8 cellular contexts compared by ENCODE assay signal in the genomic region with DNA sequence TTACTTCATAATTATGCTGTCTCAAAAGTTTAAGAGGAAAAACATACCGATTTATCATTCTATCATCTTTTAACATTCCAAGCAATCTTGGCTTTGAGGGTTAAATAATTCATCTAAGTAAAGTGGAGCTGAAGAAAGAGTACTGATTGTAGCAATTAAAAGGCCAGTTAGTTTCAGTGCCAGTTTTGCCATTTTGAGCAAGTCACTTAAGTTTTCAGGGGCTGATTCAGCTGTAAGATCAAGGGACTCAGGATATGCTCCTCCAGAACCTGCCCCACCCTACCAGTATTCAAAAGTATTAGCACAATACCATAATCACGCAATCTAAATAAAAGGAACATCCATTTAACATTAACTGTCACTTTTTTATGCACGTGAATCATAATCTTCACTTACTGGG. TPM values are rescaled to one million over a fixed set of nuclear protein-coding genes. Genes with fewer than 3 reads are reported as not detected.
DNase-seq lines count a peak whose midpoint lies in the region; ATAC-seq and TF ChIP-seq lines count a peak whose summit lies in the region.

No MANE protein-coding gene starts in this region.

- H3K4me1 ChIP-seq in SK-N-SH (ENCODE audit: control insufficient read depth in 1 of 2, insufficient read depth in 2 of 2, low read depth in 1 of 2, low read length in 1 of 2) (peaks cover 0 to 10% of the 10 kb centered on the region in 2 experiments; a peak in 1 of 4 replicates), fibroblast of lung (ENCODE audit: control insufficient read depth, extremely low read depth, insufficient read depth, low read length) (no peaks in the 10 kb centered on the region)

- TF ChIP-seq RAD21 in SK-N-SH (IDR thresholded peaks at IDR 0.05; ENCODE audit: low read length): no peak

- H3K27ac Mint-ChIP-seq in activated CD4-positive, alpha-beta T cell treated with anti-CD3 and anti-CD28 coated beads for 36 hours: no peak overlapping the region
- peak overlapping the region; percentile 97 for H3K27ac Mint-ChIP-seq in stimulated activated memory B cell treated with anti-CD40 and anti-IgM and Interleukin-4, amounts not matched to agents 10 μg/mL and 1 μg/mL and 100 μg/mL, for 72 hours

- H4K20me1 ChIP-seq in SK-N-SH (ENCODE audit: insufficient read depth): peaks cover 45% of the 10 kb centered on the region
- H4K20me1 ChIP-seq in fibroblast of lung (ENCODE audit: control insufficient read depth, extremely low read depth, insufficient read depth, low read length): peaks cover 2% of the 10 kb centered on the region

- H3F3A ChIP-seq in SK-N-SH (replicated peaks; ENCODE audit: insufficient read depth): peaks cover 3% of the 10 kb centered on the region

- H3K9ac ChIP-seq in SK-N-SH: peak overlapping the region; percentile 97; the same call in 1 of the 2 replicates
- H3K9ac ChIP-seq in fibroblast of lung (ENCODE audit: insufficient read depth, low read length): no peak overlapping the region

- no peaks in the 10 kb centered on the region for H3K9me3 ChIP-seq in SK-N-SH
- H3K9me3 ChIP-seq in fibroblast of lung (ENCODE audit: control insufficient read depth, insufficient read depth, low read depth, low read length): no peaks in the 10 kb centered on the region

- H3K27me3 Mint-ChIP-seq in activated CD4-positive, alpha-beta T cell treated with anti-CD3 and anti-CD28 coated beads for 36 hours: no peaks in the 10 kb centered on the region
- no peaks in the 10 kb centered on the region for H3K27me3 Mint-ChIP-seq in stimulated activated memory B cell treated with anti-CD40 and anti-IgM and Interleukin-4, amounts not matched to agents 10 μg/mL and 1 μg/mL and 100 μg/mL, for 72 hours

- ATAC-seq in activated CD4-positive, alpha-beta T cell treated with anti-CD3 and anti-CD28 coated beads for 36 hours: no peak
- ATAC-seq in stimulated activated memory B cell treated with anti-CD40 and anti-IgM and Interleukin-4, amounts not matched to agents 10 μg/mL and 1 μg/mL and 100 μg/mL, for 72 hours: no peak
- no peak for ATAC-seq in GM18858 (IDR thresholded peaks at IDR 0.05; ENCODE audit: unreplicated experiment)

- 25% methylated on average over 3 of the region's 3 CpGs for WGBS in SK-N-SH (ENCODE audit: low lambda C conversion rate)

- no peak for TF ChIP-seq CTCF in SK-N-SH (IDR thresholded peaks at IDR 0.05)
- TF ChIP-seq CTCF in fibroblast of lung (conservative IDR thresholded peaks at IDR 0.05 in 1 of 2, IDR thresholded peaks at IDR 0.05 in 1 of 2; ENCODE audit: low read depth in 1 of 2, low read length in 2 of 2): no peak

- TF ChIP-seq EP300 in SK-N-SH (IDR thresholded peaks at IDR 0.05; ENCODE audit: borderline replicate concordance in 1 of 2, low read depth in 1 of 2, low read length in 1 of 2): no peak

- CTCF ChIA-PET in activated CD4-positive, alpha-beta T cell treated with anti-CD3 and anti-CD28 coated beads for 36 hours (lab: Charles Lee): interaction anchor here (1.2 to 1.6 kb wide), 3 partner anchors 9 to 36 kb away, joined by 3 to 6 read pairs (median 4); no protein-coding TSS in a partner anchor
- CTCF ChIA-PET in SK-N-SH (lab: Yijun Ruan, JAX): interaction anchor here (1.0 kb wide), 1 partner anchor 10 kb away, joined by 5 read pairs; no protein-coding TSS in a partner anchor

- intact Hi-C loops in activated CD4-positive, alpha-beta T cell treated with anti-CD3 and anti-CD28 coated beads for 36 hours (cut with DNase I, micrococcal nuclease): loop anchor here in 1 of 2 experiments (10.0 kb wide), 1 partner anchor 1526 kb away; no protein-coding TSS in a partner anchor

- H3K4me2 ChIP-seq in SK-N-SH: peak overlapping the region; percentile 75
- peak overlapping the region; percentile 97 for H3K4me2 ChIP-seq in fibroblast of lung (ENCODE audit: extremely low read depth, insufficient read depth, low read length)

- H3K4me3 ChIP-seq in SK-N-SH (ENCODE audit: low read depth in 2 of 2, low read length in 1 of 2): peak overlapping the region; percentile 95 to 96; a peak in 3 of 4 replicates
- peak overlapping the region; percentile 79 to 98 (median 92) for H3K4me3 ChIP-seq in fibroblast of lung (replicated peaks in 1 of 4; ENCODE audit: control extremely low read depth in 1 of 4, insufficient read depth in 1 of 4, low read depth in 3 of 4, low read length in 4 of 4)

- no peaks in the 10 kb centered on the region for H3K27me3 ChIP-seq in SK-N-SH (ENCODE audit: insufficient read depth)
- no peaks in the 10 kb centered on the region for H3K27me3 ChIP-seq in fibroblast of lung (ENCODE audit: control insufficient read depth, insufficient read depth, low read length)

- no peak overlapping the region for H2AFZ ChIP-seq in SK-N-SH (ENCODE audit: low read depth)
- H2AFZ ChIP-seq in fibroblast of lung (ENCODE audit: low read length): no peak overlapping the region

- DNase-seq in activated CD4-positive, alpha-beta T cell treated with anti-CD3 and anti-CD28 coated beads for 36 hours: no peak
- DNase-seq in activated CD4-positive, alpha-beta T cell treated with anti-CD3 and anti-CD28 coated beads for 1 hour: no peak
- DNase-seq in SK-N-SH: no peak
- peak; percentile 12 to 26 for DNase-seq in fibroblast of lung (ENCODE audit: low read depth in 2 of 2)
- no peak for DNase-seq in NCI-H2107 treated with DMSO at 0.1 percent for 48 hours (lab: John Stamatoyannopoulos, UW; ENCODE audit: unreplicated experiment)
- no peak for DNase-seq in stimulated activated CD4-positive, alpha-beta T cell treated with anti-CD3 and anti-CD28 coated beads, Interleukin-1b, Interleukin-23, amount 100 ng/mL, for 48 hours

- H3K4me1 Mint-ChIP-seq in activated CD4-positive, alpha-beta T cell treated with anti-CD3 and anti-CD28 coated beads for 36 hours: peaks cover 41% of the 10 kb centered on the region
- H3K4me1 Mint-ChIP-seq in stimulated activated memory B cell treated with anti-CD40 and anti-IgM and Interleukin-4, amounts not matched to agents 10 μg/mL and 1 μg/mL and 100 μg/mL, for 72 hours: peaks cover 41% of the 10 kb centered on the region

- peaks cover 24% of the 10 kb centered on the region for H3K36me3 Mint-ChIP-seq in activated CD4-positive, alpha-beta T cell treated with anti-CD3 and anti-CD28 coated beads for 36 hours (ENCODE audit: low read depth)
- peaks cover 12% of the 10 kb centered on the region for H3K36me3 Mint-ChIP-seq in stimulated activated memory B cell treated with anti-CD40 and anti-IgM and Interleukin-4, amounts not matched to agents 10 μg/mL and 1 μg/mL and 100 μg/mL, for 72 hours

- H3K27ac ChIP-seq in SK-N-SH (ENCODE audit: low read depth in 2 of 2, low read length in 1 of 2): no peak overlapping the region; a peak in 1 of 4 replicates
- H3K27ac ChIP-seq in fibroblast of lung (ENCODE audit: insufficient read depth, low read length): no peak overlapping the region

- peak overlapping the region; percentile 77 for H3K4me3 Mint-ChIP-seq in activated CD4-positive, alpha-beta T cell treated with anti-CD3 and anti-CD28 coated beads for 36 hours
- peak overlapping the region; percentile 96 for H3K4me3 Mint-ChIP-seq in stimulated activated memory B cell treated with anti-CD40 and anti-IgM and Interleukin-4, amounts not matched to agents 10 μg/mL and 1 μg/mL and 100 μg/mL, for 72 hours

- H3K9me2 ChIP-seq in SK-N-SH: no peaks in the 10 kb centered on the region

- POLR2A ChIA-PET in activated CD4-positive, alpha-beta T cell treated with anti-CD3 and anti-CD28 coated beads for 36 hours (lab: Charles Lee): no interaction called here
- POLR2A ChIA-PET in SK-N-SH (lab: Yijun Ruan, JAX): no interaction called here

- H3K9me3 Mint-ChIP-seq in activated CD4-positive, alpha-beta T cell treated with anti-CD3 and anti-CD28 coated beads for 36 hours (ENCODE audit: low read depth): no peaks in the 10 kb centered on the region
- no peaks in the 10 kb centered on the region for H3K9me3 Mint-ChIP-seq in stimulated activated memory B cell treated with anti-CD40 and anti-IgM and Interleukin-4, amounts not matched to agents 10 μg/mL and 1 μg/mL and 100 μg/mL, for 72 hours

- H3K79me2 ChIP-seq in SK-N-SH (ENCODE audit: insufficient read depth) (peaks cover 69% of the 10 kb centered on the region), fibroblast of lung (ENCODE audit: control insufficient read depth, insufficient read depth, low read length) (peaks cover 58% of the 10 kb centered on the region)

- H3K36me3 ChIP-seq in SK-N-SH (replicated peaks in 1 of 2; ENCODE audit: control insufficient read depth in 1 of 2, insufficient read depth in 2 of 2, low read length in 1 of 2) (peaks cover 39 to 41% of the 10 kb centered on the region in 2 experiments), fibroblast of lung (ENCODE audit: control insufficient read depth, insufficient read depth, low read length) (peaks cover 4% of the 10 kb centered on the region)

TF ChIP-seq in SK-N-SH, 30 proteins besides CTCF, POLR2A, EP300 and RAD21 (continues in another document):
- no peak for TF ChIP-seq USF1 (IDR thresholded peaks at IDR 0.05; ENCODE audit: borderline replicate concordance, low read depth)
- no peak for TF ChIP-seq NRF1 (IDR thresholded peaks at IDR 0.05; ENCODE audit: low read depth, low read length)

RNA-seq across cellular contexts. Expression of gene SS18, which starts 1.9 kb away (rescaled TPM):
- 10 to 100 TPM; 57.8 to 69.7 TPM for total RNA-seq in activated CD4-positive, alpha-beta T cell treated with anti-CD3 and anti-CD28 coated beads for 36 hours
- polyA plus RNA-seq in SK-N-SH (2012; rRNA removed) (98.6 and 177 TPM in 2 replicates), fibroblast of lung (113 and 124 TPM in 2 replicates)
- 63.2 and 80.9 TPM in 2 replicates for polyA plus RNA-seq in SK-N-SH (2012; cell fraction: cytosol; rRNA removed)
- polyA plus RNA-seq in SK-N-SH (2012; cell fraction: nucleus; rRNA removed): 244 and 496 TPM in 2 replicates
- total RNA-seq in fibroblast of lung: 71.9 and 90.8 TPM in 2 replicates
- polyA plus RNA-seq in fibroblast of lung (2012): 46.2 and 51.7 TPM in 2 replicates
- 54.3 and 66.2 TPM in 2 replicates for polyA minus RNA-seq in fibroblast of lung (ENCODE audit: low replicate concordance)

RNA-seq across cellular contexts. Expression of gene PSMA8, which starts 45.2 kb away (rescaled TPM):
- total RNA-seq in activated CD4-positive, alpha-beta T cell treated with anti-CD3 and anti-CD28 coated beads for 36 hours: 1 to 10 TPM; 1.4 to 2.0 TPM
- polyA plus RNA-seq in SK-N-SH (2012; rRNA removed) (not detected in 2 replicates), fibroblast of lung (not detected in 2 replicates)
- not detected in 2 replicates for polyA plus RNA-seq in SK-N-SH (2012; cell fraction: cytosol; rRNA removed)
- not detected in 2 replicates for polyA plus RNA-seq in SK-N-SH (2012; cell fraction: nucleus; rRNA removed)
- not detected in 2 replicates for total RNA-seq in fibroblast of lung
- not detected in 2 replicates for polyA plus RNA-seq in fibroblast of lung (2012)
- polyA minus RNA-seq in fibroblast of lung (ENCODE audit: low replicate concordance): not detected in 2 replicates

Comparison
In these comparisons a context has a peak if more than half of its experiments do, and no peak if none do; other contexts are left out.
1. DNase-seq: peak in fibroblast of lung (2 of 2); none in activated CD4-positive, alpha-beta T cell treated with anti-CD3 and anti-CD28 coated beads for 36 hours (single experiment), activated CD4-positive, alpha-beta T cell treated with anti-CD3 and anti-CD28 coated beads for 1 hour (single experiment), SK-N-SH (single experiment), NCI-H2107 treated with DMSO at 0.1 percent for 48 hours (single experiment) and stimulated activated CD4-positive, alpha-beta T cell treated with anti-CD3 and anti-CD28 coated beads, Interleukin-1b, Interleukin-23, amount 100 ng/mL, for 48 hours (single experiment).